In genomic region chr7:101882595-101883564, GRCh38 we compare ENCODE assay signal across 8 cellular contexts.
A peak's percentile ranks its signal among the peaks of the same experiment; 100 is the strongest.
DNase-seq lines count a peak whose midpoint lies in the region; ATAC-seq and TF ChIP-seq lines count a peak whose summit lies in the region.

No MANE protein-coding gene starts in this region.

- no peaks in the 10 kb centered on the region for H3K36me3 ChIP-seq in left lung
- H3K36me3 ChIP-seq in thymus (ENCODE audit: control insufficient read depth, insufficient read depth): no peaks in the 10 kb centered on the region

- peak overlapping the region; percentile 81 to 87 for H3K27ac ChIP-seq in left lung
- H3K27ac ChIP-seq in thymus (ENCODE audit: low read depth): peak overlapping the region; percentile 62

- no peaks in the 10 kb centered on the region for H3K27me3 ChIP-seq in left lung
- no peaks in the 10 kb centered on the region for H3K27me3 ChIP-seq in thymus (ENCODE audit: control insufficient read depth, insufficient read depth)

- no peak overlapping the region for H3K4me3 ChIP-seq in left lung
- no peak overlapping the region for H3K4me3 ChIP-seq in thymus (ENCODE audit: low read length)

- intact Hi-C loops in left lung (cut with DNase I): no loop called here

- no peak for TF ChIP-seq CTCF in left lung (IDR thresholded peaks at IDR 0.05)

- DNase-seq in HCEC 1CT (peak; percentile 100), NOMO-1 treated with dmso at 0.1 percent for 144 hours (lab: John Stamatoyannopoulos, UW; ENCODE audit: unreplicated experiment) (peak; percentile 90), dedifferentiated amniotic fluid mesenchymal stem cell (ENCODE audit: extremely low spot score) (peak; percentile 100), left lung (peak in 1 of 2 donors; percentile 76), NCI-H1105 treated with DMSO at 0.1 percent for 48 hours (lab: John Stamatoyannopoulos, UW) (no peak), T-helper 9 cell (no peak)

- WGBS in thymus: 91% methylated on average over 18 of the region's 18 CpGs

- H3K9me3 ChIP-seq in left lung (no peaks in the 10 kb centered on the region), thymus (ENCODE audit: control insufficient read depth) (no peaks in the 10 kb centered on the region)

- H3K4me1 ChIP-seq in left lung (peaks cover 28 to 64% of the 10 kb centered on the region in 2 donors), thymus (ENCODE audit: control insufficient read depth, insufficient read depth, low read length) (peaks cover 24% of the 10 kb centered on the region)

- peak; percentile 90 for ATAC-seq in left lung
- no peak for ATAC-seq in GM21717 (IDR thresholded peaks at IDR 0.05; ENCODE audit: unreplicated experiment)

Comparison
In these comparisons a context has a peak if more than half of its experiments do, and no peak if none do; other contexts are left out.
1. DNase-seq: peak in HCEC 1CT (single experiment), NOMO-1 treated with dmso at 0.1 percent for 144 hours (single experiment) and dedifferentiated amniotic fluid mesenchymal stem cell (single experiment); none in NCI-H1105 treated with DMSO at 0.1 percent for 48 hours (single experiment) and T-helper 9 cell (single experiment).